8 cellular contexts compared by ENCODE assay signal in genomic region chr17:48037036-48037881, GRCh38. TPM values are rescaled to one million over a fixed set of nuclear protein-coding genes. Genes with fewer than 3 reads are reported as not detected.
A peak's percentile ranks its signal among the peaks of the same experiment; 100 is the strongest.
DNase-seq lines count a peak whose midpoint lies in the region; ATAC-seq and TF ChIP-seq lines count a peak whose summit lies in the region.

Gene COPZ2 (minus strand): TSS chr17:48037797. CDS start chr17:48037777, 20 bp downstream.

- H3K4me1 Mint-ChIP-seq in activated CD4-positive, alpha-beta memory T cell treated with anti-CD3 and anti-CD28 coated beads, Interleukin-2, amount 10 ng/mL, durations not matched to agents 7 days and 5 days = peaks cover 12% of the 10 kb centered on the region
- H3K4me1 Mint-ChIP-seq in endodermal cell (peaks cover 3% of the 10 kb centered on the region), mesothelial cell of epicardium (peaks cover 10% of the 10 kb centered on the region)

- H3K27ac ChIP-seq in HUES6 (ENCODE audit: low read depth, low read length) (no peak within 1 kb of the TSS), endodermal cell (ENCODE audit: low read depth, low read length) (no peak within 1 kb of the TSS), stomach (peak within 1 kb of the TSS in 4 of 5 donors; percentile 44 to 79 (median 64))

- POLR2A ChIA-PET in activated CD4-positive, alpha-beta memory T cell treated with anti-CD3 and anti-CD28 coated beads, Interleukin-2, amount 10 ng/mL, durations not matched to agents 7 days and 5 days (lab: Charles Lee) = interaction anchor here (0.9 to 5.0 kb wide), 3 partner anchors 11 to 15 kb away, joined by 3 to 57 read pairs (median 4); partner anchors contain the start of gene NFE2L1

- no peaks in the 10 kb centered on the region for H3K36me3 Mint-ChIP-seq in activated CD4-positive, alpha-beta memory T cell treated with anti-CD3 and anti-CD28 coated beads, Interleukin-2, amount 10 ng/mL, durations not matched to agents 7 days and 5 days (ENCODE audit: low read depth)
- H3K36me3 Mint-ChIP-seq in endodermal cell (ENCODE audit: low read depth) (no peaks in the 10 kb centered on the region), mesothelial cell of epicardium (no peaks in the 10 kb centered on the region)

- no peak for TF ChIP-seq POLR2A in stomach (IDR thresholded peaks at IDR 0.05)

- H3K9me3 Mint-ChIP-seq in activated CD4-positive, alpha-beta memory T cell treated with anti-CD3 and anti-CD28 coated beads, Interleukin-2, amount 10 ng/mL, durations not matched to agents 7 days and 5 days = no peaks in the 10 kb centered on the region
- no peaks in the 10 kb centered on the region for H3K9me3 Mint-ChIP-seq in endodermal cell
- H3K9me3 Mint-ChIP-seq in mesothelial cell of epicardium = no peaks in the 10 kb centered on the region

- intact Hi-C loops in stomach (cut with DNase I; ENCODE audit: low total_unique reads) = no loop called here

- H3K9me3 ChIP-seq in HUES6 (ENCODE audit: control insufficient read depth, insufficient read depth, low read depth, low read length) (no peaks in the 10 kb centered on the region), endodermal cell (ENCODE audit: control insufficient read depth, low read length) (no peaks in the 10 kb centered on the region), stomach (no peaks in the 10 kb centered on the region)

- H3K27ac Mint-ChIP-seq in activated CD4-positive, alpha-beta memory T cell treated with anti-CD3 and anti-CD28 coated beads, Interleukin-2, amount 10 ng/mL, durations not matched to agents 7 days and 5 days = peak within 1 kb of the TSS; percentile 30
- no peak within 1 kb of the TSS for H3K27ac Mint-ChIP-seq in endodermal cell
- H3K27ac Mint-ChIP-seq in mesothelial cell of epicardium = peak within 1 kb of the TSS; percentile 90

- 11 to 13% methylated on average over 10 to 79 of the region's 81 CpGs for WGBS in endodermal cell (ENCODE audit: insufficient coverage in 1 of 2, insufficient read length in 1 of 2), 2 experiments
- 1 to 3% (median 1%) methylated on average over 31 to 80 of the region's 81 CpGs for WGBS in stomach, 5 donors

- TF ChIP-seq EP300 in stomach (IDR thresholded peaks at IDR 0.05) = no peak

- no peak for ATAC-seq in HG03135 (IDR thresholded peaks at IDR 0.05; ENCODE audit: unreplicated experiment)

- H3K4me1 ChIP-seq in HUES6 (ENCODE audit: control insufficient read depth, insufficient read depth, low read length) (peaks cover 13% of the 10 kb centered on the region), endodermal cell (ENCODE audit: control insufficient read depth, insufficient read depth, low read length) (no peaks in the 10 kb centered on the region), stomach (peaks cover 10 to 18% (median 14%) of the 10 kb centered on the region in 4 donors)

- TF ChIP-seq CTCF in endodermal cell (conservative IDR thresholded peaks at IDR 0.05) (peak; percentile 70), mesothelial cell of epicardium (IDR thresholded peaks at IDR 0.05; ENCODE audit: unreplicated experiment) (peak; percentile 44), stomach (IDR thresholded peaks at IDR 0.05) (peak in 5 of 7 experiments; percentile 5 to 48 (median 37))

- H3K27me3 Mint-ChIP-seq in activated CD4-positive, alpha-beta memory T cell treated with anti-CD3 and anti-CD28 coated beads, Interleukin-2, amount 10 ng/mL, durations not matched to agents 7 days and 5 days = peaks cover 39% of the 10 kb centered on the region
- H3K27me3 Mint-ChIP-seq in endodermal cell (ENCODE audit: insufficient read depth) = peaks cover 69% of the 10 kb centered on the region
- peaks cover 11% of the 10 kb centered on the region for H3K27me3 Mint-ChIP-seq in mesothelial cell of epicardium (ENCODE audit: low read depth)

- H3K27me3 ChIP-seq in HUES6 (ENCODE audit: control insufficient read depth, insufficient read depth, low read length) = peaks cover 34% of the 10 kb centered on the region
- peaks cover 44% of the 10 kb centered on the region for H3K27me3 ChIP-seq in endodermal cell (ENCODE audit: control insufficient read depth, insufficient read depth, low read length, poor library complexity, severe bottlenecking)
- peaks cover 0 to 27% (median 4%) of the 10 kb centered on the region in 3 donors for H3K27me3 ChIP-seq in stomach

- peak within 1 kb of the TSS; percentile 67 for H3K4me3 ChIP-seq in HUES6 (ENCODE audit: low read depth, low read length)
- peak within 1 kb of the TSS; percentile 64 for H3K4me3 ChIP-seq in endodermal cell (ENCODE audit: low read length)
- peak within 1 kb of the TSS; percentile 61 to 74 (median 69) for H3K4me3 ChIP-seq in stomach

- peak within 1 kb of the TSS; percentile 17 for H3K9ac ChIP-seq in HUES6 (ENCODE audit: low read length)
- H3K9ac ChIP-seq in endodermal cell (ENCODE audit: extremely low read depth, low read length, poor library complexity, severe bottlenecking) = no peak within 1 kb of the TSS

- CTCF ChIA-PET in activated CD4-positive, alpha-beta memory T cell treated with anti-CD3 and anti-CD28 coated beads, Interleukin-2, amount 10 ng/mL, durations not matched to agents 7 days and 5 days (lab: Charles Lee) = interaction anchor here (0.6 to 5.9 kb wide), 13 partner anchors 10 to 485 kb away, joined by 3 to 46 read pairs (median 4); partner anchors contain the start of genes CBX1 and NFE2L1

- DNase-seq in DMS53 treated with DMSO at 0.1 percent for 48 hours (lab: John Stamatoyannopoulos, UW; ENCODE audit: unreplicated experiment) = peak; percentile 44
- peak; percentile 75 for DNase-seq in activated CD4-positive, alpha-beta memory T cell treated with anti-CD3 and anti-CD28 coated beads, Interleukin-2, amount 10 ng/mL, durations not matched to agents 7 days and 5 days
- DNase-seq in endodermal cell = peak; percentile 85
- no peak for DNase-seq in mesothelial cell of epicardium (ENCODE audit: low spot score in 2 of 2, unreplicated experiment in 2 of 2)
- peak; percentile 60 for DNase-seq in stomach
- no peak for DNase-seq in cerebellar nuclear complex (lab: John Stamatoyannopoulos, UW)

- no peaks in the 10 kb centered on the region for H3K36me3 ChIP-seq in HUES6 (ENCODE audit: control insufficient read depth, insufficient read depth, low read length)
- no peaks in the 10 kb centered on the region for H3K36me3 ChIP-seq in endodermal cell (ENCODE audit: control insufficient read depth, insufficient read depth, low read length)
- H3K36me3 ChIP-seq in stomach = peaks cover 0 to 4% (median 0%) of the 10 kb centered on the region in 4 donors

- peak within 1 kb of the TSS; percentile 79 for H3K4me3 Mint-ChIP-seq in activated CD4-positive, alpha-beta memory T cell treated with anti-CD3 and anti-CD28 coated beads, Interleukin-2, amount 10 ng/mL, durations not matched to agents 7 days and 5 days
- H3K4me3 Mint-ChIP-seq in endodermal cell = peak within 1 kb of the TSS; percentile 61
- H3K4me3 Mint-ChIP-seq in mesothelial cell of epicardium = peak within 1 kb of the TSS; percentile 78

RNA-seq across cellular contexts. Expression of gene COPZ2, which starts in this region (rescaled TPM):
- total RNA-seq in activated CD4-positive, alpha-beta memory T cell treated with anti-CD3 and anti-CD28 coated beads, Interleukin-2, amount 10 ng/mL, durations not matched to agents 7 days and 5 days = 10 to 100 TPM in 1 of 2 experiments, 1 to 10 TPM in 1; 7.4 to 11.5 TPM
- total RNA-seq in endodermal cell (not detected), mesothelial cell of epicardium (28.2 to 31.8 TPM (median 30.7 TPM) in 3 replicates), stomach (100 to 1,000 TPM in 1 of 5 donors, 10 to 100 TPM in 2, 1 to 10 TPM in 2; 6.8 to 187 (median 12.3) TPM)
- 9.0 TPM for polyA plus RNA-seq in endodermal cell (2013, experiment 1 of 2)
- polyA plus RNA-seq in endodermal cell (2013, experiment 2 of 2) = 1.4 TPM
- polyA plus RNA-seq in stomach = 10 to 100 TPM; 17.0 to 20.4 (median 17.1) TPM

Comparison
In these comparisons a context has a peak if more than half of its experiments do, and no peak if none do; other contexts are left out.
1. RNA of gene COPZ2 (total RNA-seq): 28.2 to 31.8 TPM in mesothelial cell of epicardium, 6.8 to 187 TPM in stomach and 7.4 to 11.5 TPM in activated CD4-positive, alpha-beta memory T cell treated with anti-CD3 and anti-CD28 coated beads, Interleukin-2, amount 10 ng/mL, durations not matched to agents 7 days and 5 days; not detected in endodermal cell; every median in the first group is over 4 times any median in the second.
2. DNase-seq: peak in DMS53 treated with DMSO at 0.1 percent for 48 hours (single experiment), activated CD4-positive, alpha-beta memory T cell treated with anti-CD3 and anti-CD28 coated beads, Interleukin-2, amount 10 ng/mL, durations not matched to agents 7 days and 5 days (single experiment), endodermal cell (single experiment) and stomach (single experiment); none in mesothelial cell of epicardium (0 of 2) and cerebellar nuclear complex (0 of 2).
3. H3K27ac ChIP-seq: peak in stomach (4 of 5); none in HUES6 (single experiment) and endodermal cell (single experiment).
4. Peak in every context shown above with its lines, with median percentiles within 50 percentile points of each other: H3K4me3 ChIP-seq, H3K4me3 Mint-ChIP-seq and CTCF ChIP-seq.